8 cellular contexts compared by ENCODE assay signal in genomic region chr5:37891832-37892231, GRCh38. TPM values are rescaled to one million over a fixed set of nuclear protein-coding genes. Genes with fewer than 3 reads are reported as not detected.
"Had no signal": no experiment of that assay in that cellular context is flagged by ENCODE, and none has a peak within 500 bp of the region (broad histone marks: within the 10 kb centered on the region; RNA-seq: fewer than 3 reads in every experiment).

No MANE protein-coding gene starts in this region.

- DNase-seq: H9, HCEC 1CT had no signal

- ATAC-seq: GM23338 had no signal

- FAIRE-seq: H1, H54, HTR-8/SVneo had no signal

- H3K4me2 ChIP-seq: GM23338 had no signal

- H3K4me3 ChIP-seq: GM23338 had no signal

RNA-seq across cellular contexts. Expression of gene GDNF, which starts 52.0 kb away (rescaled TPM):
- total RNA-seq: H9, HT-29 had no signal
- polyA plus RNA-seq: IgD-negative memory B cell had no signal
